10 cellular contexts compared by ENCODE assay signal in genomic region chr18:46756559-46757201, GRCh38. TPM values are rescaled to one million over a fixed set of nuclear protein-coding genes. Genes with fewer than 3 reads are reported as not detected.
DNase-seq lines count a peak whose midpoint lies in the region; ATAC-seq lines count a peak whose summit lies in the region.
"Had no signal": no experiment of that assay in that cellular context is flagged by ENCODE, and none has a peak within 500 bp of the region (broad histone marks: within the 10 kb centered on the region; RNA-seq: fewer than 3 reads in every experiment).

Gene ST8SIA5, minus strand, starts transcription at chr18:46757053. Its CDS starts 545 bp downstream, at chr18:46756508.

- peak within 1 kb of the TSS; percentile 26 for H3K4me3 Mint-ChIP-seq in activated T-cell treated with anti-CD3 and anti-CD28 coated beads, Interleukin-2, amount 50 U/mL, for 4 hours

- H3K27me3 ChIP-seq in thymus (ENCODE audit: control insufficient read depth, insufficient read depth): peaks cover 46% of the 10 kb centered on the region

- WGBS in thymus: 2% methylated on average over 74 of the region's 74 CpGs

- no peaks in the 10 kb centered on the region for H3K4me1 ChIP-seq in thymus (ENCODE audit: control insufficient read depth, insufficient read depth, low read length)

- DNase-seq in COLO668 (lab: John Stamatoyannopoulos, UW; ENCODE audit: unreplicated experiment): peak; percentile 96
- DNase-seq in activated T-cell treated with anti-CD3 and anti-CD28 coated beads, Interleukin-2, amount 50 U/mL, for 4 hours: no peak
- DNase-seq in NCI-H446 treated with DMSO at 0.1 percent for 48 hours (lab: John Stamatoyannopoulos, UW): no peak

- peak within 1 kb of the TSS; percentile 45 for H3K4me3 ChIP-seq in iPS-11a (ENCODE audit: low read depth, low read length)
- H3K4me3 ChIP-seq in thymus (ENCODE audit: low read length): peak within 1 kb of the TSS; percentile 15

- H3K9me3 ChIP-seq in thymus (ENCODE audit: control insufficient read depth): no peaks in the 10 kb centered on the region

- H3K36me3 ChIP-seq in thymus (ENCODE audit: control insufficient read depth, insufficient read depth): no peaks in the 10 kb centered on the region

- no peaks in the 10 kb centered on the region for H3K36me3 Mint-ChIP-seq in activated T-cell treated with anti-CD3 and anti-CD28 coated beads, Interleukin-2, amount 50 U/mL, for 4 hours (ENCODE audit: insufficient read depth)

- ATAC-seq in HG03432 (IDR thresholded peaks at IDR 0.05; ENCODE audit: unreplicated experiment): peak; percentile 42
- ATAC-seq in activated T-cell treated with anti-CD3 and anti-CD28 coated beads, Interleukin-2, amount 50 U/mL, for 4 hours: peak in 1 of 2 donors; percentile 23
- ATAC-seq in HG02623 (IDR thresholded peaks at IDR 0.05; ENCODE audit: unreplicated experiment): no peak
- no peak for ATAC-seq in HG03097 (IDR thresholded peaks at IDR 0.05; ENCODE audit: low FRiP score, unreplicated experiment)
- ATAC-seq: HCT116 had no signal

- peaks cover 69% of the 10 kb centered on the region for H3K27me3 Mint-ChIP-seq in activated T-cell treated with anti-CD3 and anti-CD28 coated beads, Interleukin-2, amount 50 U/mL, for 4 hours (ENCODE audit: low read depth)

- no peak within 1 kb of the TSS for H3K27ac ChIP-seq in thymus (ENCODE audit: low read depth)

- peaks cover 10% of the 10 kb centered on the region for H3K4me1 Mint-ChIP-seq in activated T-cell treated with anti-CD3 and anti-CD28 coated beads, Interleukin-2, amount 50 U/mL, for 4 hours (ENCODE audit: low read depth)

- H3K9me3 Mint-ChIP-seq in activated T-cell treated with anti-CD3 and anti-CD28 coated beads, Interleukin-2, amount 50 U/mL, for 4 hours: no peaks in the 10 kb centered on the region

RNA-seq across cellular contexts. Expression of gene ST8SIA5, which starts in this region (rescaled TPM):
- under 1 TPM in 1 of 3 donors, not detected in 2; 0.13 TPM for total RNA-seq in activated T-cell treated with anti-CD3 and anti-CD28 coated beads, Interleukin-2, amount 50 U/mL, for 4 hours
- polyA plus RNA-seq in thymus: 0.23 TPM
- total RNA-seq: bronchial epithelial cell had no signal
